28 cellular contexts compared by ENCODE assay signal in genomic region chr1:10751561-10752085, GRCh38.
"Had no signal": no experiment of that assay in that cellular context is flagged by ENCODE, and none has a peak within 500 bp of the region (broad histone marks: within the 10 kb centered on the region; RNA-seq: fewer than 3 reads in every experiment).

No MANE protein-coding gene starts in this region.

- H3K4me2 ChIP-seq: PC-9 had no signal

- H3K27me3 ChIP-seq: SJCRH30 had no signal

- H3K27ac ChIP-seq: PC-9, RWPE1, SJCRH30, SK-N-MC had no signal

- H2AFZ ChIP-seq: PC-9 had no signal

- ATAC-seq: activated CD8-positive, alpha-beta memory T cell treated with anti-CD3 and anti-CD28 coated beads, Interleukin-2, amount 10 ng/mL, durations not matched to agents 7 days and 5 days; activated naive CD8-positive, alpha-beta T cell treated with anti-CD3 and anti-CD28 coated beads, Interleukin-2, amount 50 U/mL, for 24 hours; WTC11 had no signal

- DNase-seq: activated CD4-positive, alpha-beta memory T cell treated with anti-CD3 and anti-CD28 coated beads, Interleukin-2, amount 10 ng/mL, durations not matched to agents 7 days and 5 days; activated CD4-positive, alpha-beta T cell treated with anti-CD3 and anti-CD28 coated beads for 48 hours; activated CD4-positive, CD25-positive, alpha-beta regulatory T cell treated with anti-CD3 and anti-CD28 coated beads, Interleukin-2, amount 50 U/mL, for 72 hours; activated CD8-positive, alpha-beta memory T cell treated with anti-CD3 and anti-CD28 coated beads for 24 hours; activated CD8-positive, alpha-beta memory T cell treated with anti-CD3 and anti-CD28 coated beads, Interleukin-2, amount 10 ng/mL, durations not matched to agents 7 days and 5 days; activated CD8-positive, alpha-beta memory T cell treated with anti-CD3 and anti-CD28 coated beads, Interleukin-2, amount 50 U/mL, for 48 hours; activated effector memory CD4-positive, alpha-beta T cell treated with Interleukin-2 at 50 U/mL for 16 hours; activated naive CD4-positive, alpha-beta T cell treated with anti-CD3 and anti-CD28 coated beads, Interleukin-2, amount 10 ng/mL, durations not matched to agents 7 days and 5 days; activated naive CD8-positive, alpha-beta T cell treated with anti-CD3 and anti-CD28 coated beads, Interleukin-2, amount 50 U/mL, for 24 hours; activated T-cell treated with anti-CD3 and anti-CD28 coated beads, Interleukin-2, amount 50 U/mL, for 48 hours; anterior cingulate cortex; Karpas-422; KBM-7; NCI-H1048; NCI-H1105 treated with DMSO at 0.1 percent for 48 hours; NCI-H1436; NCI-H1694; NCI-H2029; NCI-H345; NCI-H524 treated with DMSO at 0.1 percent for 48 hours; NCI-H748 treated with DMSO at 0.1 percent for 48 hours; PC-9; SHP77; SJCRH30; T1000 had no signal

- H3K36me3 ChIP-seq: SJCRH30 had no signal

- H3K4me3 ChIP-seq: PC-9, SJCRH30, SK-N-MC had no signal

- H3K4me1 ChIP-seq: SJCRH30 had no signal

- H3K9me3 ChIP-seq: SJCRH30 had no signal
